1 cellular context compared by ENCODE assay signal in genomic region chr1:150152182-150152536, GRCh38.
TF ChIP-seq lines count a peak whose summit lies in the region.

No MANE protein-coding gene starts in this region.

TF ChIP-seq in WTC11, 78 proteins besides CTCF, POLR2A, EP300 and RAD21 (continued from another document):
- no peak for TF ChIP-seq E2F1 (CRISPR knock-in tag; IDR thresholded peaks at IDR 0.05)
- TF ChIP-seq RELA (CRISPR knock-in tag; IDR thresholded peaks at IDR 0.05; ENCODE audit: borderline replicate concordance) = no peak
- TF ChIP-seq TEAD4 (CRISPR knock-in tag; IDR thresholded peaks at IDR 0.05) = no peak
- no peak for TF ChIP-seq USF2 (CRISPR knock-in tag; IDR thresholded peaks at IDR 0.05)
- TF ChIP-seq CREB1 (CRISPR knock-in tag; IDR thresholded peaks at IDR 0.05) = no peak
- no peak for TF ChIP-seq USF1 (CRISPR knock-in tag; IDR thresholded peaks at IDR 0.05)
- TF ChIP-seq CREM (CRISPR knock-in tag; IDR thresholded peaks at IDR 0.05) = no peak
- TF ChIP-seq GABPB1 (CRISPR knock-in tag; IDR thresholded peaks at IDR 0.05) = no peak
